ENCODE assay signal across 8 cellular contexts in genomic region chr11:44110231-44110679, GRCh38. TPM values are rescaled to one million over a fixed set of nuclear protein-coding genes. Genes with fewer than 3 reads are reported as not detected.
A peak's percentile ranks its signal among the peaks of the same experiment; 100 is the strongest.
DNase-seq lines count a peak whose midpoint lies in the region; ATAC-seq and TF ChIP-seq lines count a peak whose summit lies in the region.

No MANE protein-coding gene starts in this region.

- peaks cover 5% of the 10 kb centered on the region for H3K36me3 ChIP-seq in colonic mucosa

- H3K4me3 ChIP-seq in colonic mucosa, result no peak overlapping the region

- peak; percentile 62 for TF ChIP-seq CTCF in colonic mucosa (IDR thresholded peaks at IDR 0.05)

- DNase-seq in AG20443 (ENCODE audit: low spot score) (peak; percentile 72), NCI-H2171 treated with DMSO at 0.1 percent for 48 hours (lab: John Stamatoyannopoulos, UW) (peak; percentile 69), colonic mucosa (peak; percentile 69), midbrain (lab: John Stamatoyannopoulos, UW) (peak; percentile 21)
- peak; percentile 14 for DNase-seq in activated CD4-positive, alpha-beta T cell treated with anti-CD3 and anti-CD28 coated beads for 1 hour
- peak; percentile 7 to 35 (median 24) for DNase-seq in stimulated activated naive CD4-positive, alpha-beta T cell (lab: John Stamatoyannopoulos, UW)

- no peak overlapping the region for H3K9ac ChIP-seq in colonic mucosa (ENCODE audit: low read depth in 2 of 2, low read length in 2 of 2)

- H3K27me3 ChIP-seq in colonic mucosa, result no peaks in the 10 kb centered on the region

- intact Hi-C loops in colonic mucosa (cut with DNase I), result loop anchor here (5.0 kb wide), 1 partner anchor 427 kb away; no protein-coding TSS in a partner anchor

- ATAC-seq in GM18867 (IDR thresholded peaks at IDR 0.05; ENCODE audit: unreplicated experiment) (peak; percentile 93), HG03045 (IDR thresholded peaks at IDR 0.05; ENCODE audit: unreplicated experiment) (peak; percentile 87)

- no peaks in the 10 kb centered on the region for H3K4me1 ChIP-seq in colonic mucosa

- no peak overlapping the region for H3K27ac ChIP-seq in colonic mucosa

- no peaks in the 10 kb centered on the region for H3K9me3 ChIP-seq in colonic mucosa

RNA-seq across cellular contexts. Expression of gene EXT2, which starts 14.8 kb away (rescaled TPM):
- 10 to 100 TPM; 53.2 to 54.7 TPM for total RNA-seq in colonic mucosa

RNA-seq across cellular contexts. Expression of gene ACCS, which starts 44.2 kb away (rescaled TPM):
- 10 to 100 TPM in 1 of 2 donors, 1 to 10 TPM in 1; 9.2 to 20.0 TPM for total RNA-seq in colonic mucosa

Comparison
In these comparisons a context has a peak if more than half of its experiments do, and no peak if none do; other contexts are left out.
1. DNase-seq: peak in every context shown above with its lines; median percentile 72 in AG20443; 69 in NCI-H2171 treated with DMSO at 0.1 percent for 48 hours; 69 in colonic mucosa; 24 in stimulated activated naive CD4-positive, alpha-beta T cell; 21 in midbrain; 14 in activated CD4-positive, alpha-beta T cell treated with anti-CD3 and anti-CD28 coated beads for 1 hour.